Comparison of ENCODE assay signal across 19 cellular contexts in genomic region chr9:8329561-8330283, GRCh38.
A peak's percentile ranks its signal among the peaks of the same experiment; 100 is the strongest.
DNase-seq lines count a peak whose midpoint lies in the region; TF ChIP-seq lines count a peak whose summit lies in the region.
"Had no signal": no experiment of that assay in that cellular context is flagged by ENCODE, and none has a peak within 500 bp of the region (broad histone marks: within the 10 kb centered on the region; RNA-seq: fewer than 3 reads in every experiment).

No MANE protein-coding gene starts in this region.

- H2AFZ ChIP-seq in hepatocyte (no peak overlapping the region), neuronal stem cell (ENCODE audit: low read length) (no peak overlapping the region)

- H3K14ac ChIP-seq in neuronal stem cell (ENCODE audit: low read length): no peak overlapping the region

- no peak overlapping the region for H2AK5ac ChIP-seq in neuronal stem cell (ENCODE audit: low read depth, low read length)

- WGBS in hepatocyte (ENCODE audit: low lambda C conversion rate, missing lambda C conversion rate): 62% methylated on average over 13 of the region's 13 CpGs
- WGBS in neuronal stem cell (ENCODE audit: extremely low coverage in 2 of 2, insufficient read length in 2 of 2, insufficient replicate concordance in 1 of 2), 2 donors: no CpG with 5 or more reads among the region's 13 CpGs

- no peak for TF ChIP-seq CTCF in hepatocyte (IDR thresholded peaks at IDR 0.05; ENCODE audit: poor library complexity)
- no peak for TF ChIP-seq CTCF in brain microvascular endothelial cell (IDR thresholded peaks at IDR 0.05; ENCODE audit: low read depth, low read length, missing control alignments)

- H4K20me1 ChIP-seq in hepatocyte (ENCODE audit: insufficient read depth, poor library complexity, severe bottlenecking): no peaks in the 10 kb centered on the region

- peak overlapping the region; percentile 48 for H4K8ac ChIP-seq in neuronal stem cell (ENCODE audit: low read depth, low read length)

- no peak overlapping the region for H2BK120ac ChIP-seq in neuronal stem cell (ENCODE audit: low read depth, low read length)

- no peak overlapping the region for H3K4ac ChIP-seq in neuronal stem cell (ENCODE audit: low read length)

- peak overlapping the region; percentile 53 for H3K4me2 ChIP-seq in hepatocyte
- H3K4me2 ChIP-seq in neuronal stem cell (ENCODE audit: insufficient read depth, low read length, poor library complexity, severe bottlenecking): no peak overlapping the region
- H3K4me2 ChIP-seq: KMS-11 had no signal

- H4K91ac ChIP-seq in neuronal stem cell (ENCODE audit: low read depth, low read length, poor library complexity): no peak overlapping the region

- H3K9me3 ChIP-seq in hepatocyte (ENCODE audit: low read depth): no peaks in the 10 kb centered on the region
- peaks cover 0 to 10% of the 10 kb centered on the region in 2 donors for H3K9me3 ChIP-seq in neuronal stem cell (replicated peaks in 1 of 2; ENCODE audit: control insufficient read depth in 2 of 2, insufficient read depth in 1 of 2, low read depth in 1 of 2, low read length in 2 of 2)
- H3K9me3 ChIP-seq: breast epithelium, tibial artery had no signal

- H3K27ac ChIP-seq in hepatocyte (peak overlapping the region; percentile 88), neuronal stem cell (replicated peaks; ENCODE audit: low read length) (no peak overlapping the region), brain microvascular endothelial cell (no peak overlapping the region)
- H3K27ac ChIP-seq: breast epithelium, gastroesophageal sphincter, HL-60, KMS-11, tibial artery had no signal

- DNase-seq in HuH-7 (ENCODE audit: low spot score) (peak; percentile 20), NCI-H510A (lab: John Stamatoyannopoulos, UW) (peak; percentile 66), hepatocyte (ENCODE audit: low spot score) (peak; percentile 34), neuronal stem cell (ENCODE audit: low spot score) (no peak), brain microvascular endothelial cell (no peak)
- DNase-seq in stimulated activated CD4-positive, alpha-beta T cell treated with anti-CD3 and anti-CD28 coated beads, Interleukin-4, amount 100 ng/mL, for 24 hours: no peak
- no peak for DNase-seq in activated naive CD4-positive, alpha-beta T cell treated with Interleukin-2 at 50 U/mL for 16 hours
- DNase-seq: activated CD4-positive, alpha-beta T cell treated with anti-CD3 and anti-CD28 coated beads, Interleukin-2, amount 50 U/mL, for 48 hours; activated T-cell treated with anti-CD3 and anti-CD28 coated beads, Interleukin-2, amount 50 U/mL, for 4 hours; Calu3; mammary epithelial cell; NCI-H524 treated with DMSO at 0.1 percent for 48 hours; stimulated activated CD4-positive, alpha-beta T cell treated with anti-CD3 and anti-CD28 coated beads, Interleukin-12 subunit alpha, Interleukin-12 subunit beta, amount 100 ng/mL, for 4 hours; SW 1271; tibial artery had no signal

- H3K27me3 ChIP-seq in hepatocyte (no peaks in the 10 kb centered on the region), neuronal stem cell (ENCODE audit: control insufficient read depth in 3 of 3, insufficient read depth in 3 of 3, low read depth in 1 of 3, low read length in 3 of 3) (no peaks in the 10 kb centered on the region), brain microvascular endothelial cell (replicated peaks) (no peaks in the 10 kb centered on the region)
- H3K27me3 ChIP-seq: breast epithelium, gastroesophageal sphincter, tibial artery had no signal

- H3K9me2 ChIP-seq in hepatocyte (replicated peaks; ENCODE audit: insufficient read depth): no peaks in the 10 kb centered on the region

- H3K9ac ChIP-seq in neuronal stem cell (ENCODE audit: low read depth, low read length, poor library complexity): no peak overlapping the region
- H3K9ac ChIP-seq: KMS-11 had no signal

- H3K36me3 ChIP-seq in hepatocyte (replicated peaks; ENCODE audit: insufficient read depth, low read depth): no peaks in the 10 kb centered on the region
- peaks cover 5 to 17% of the 10 kb centered on the region in 2 donors for H3K36me3 ChIP-seq in neuronal stem cell (replicated peaks in 1 of 2; ENCODE audit: control insufficient read depth in 2 of 2, insufficient read depth in 2 of 2, low read length in 2 of 2)
- H3K36me3 ChIP-seq in brain microvascular endothelial cell (replicated peaks): no peaks in the 10 kb centered on the region
- H3K36me3 ChIP-seq: breast epithelium, gastroesophageal sphincter, tibial artery had no signal

- H3K79me1 ChIP-seq in neuronal stem cell (ENCODE audit: low read depth, low read length): no peaks in the 10 kb centered on the region

- in situ Hi-C loops in brain microvascular endothelial cell (cut with HindIII; ENCODE audit: low pct_ligation_motif_present, low sequenced_read_pairs): no loop called here

- no peak overlapping the region for H2BK12ac ChIP-seq in neuronal stem cell (ENCODE audit: low read length)

- H3K18ac ChIP-seq in neuronal stem cell (ENCODE audit: low read length): no peak overlapping the region

- H3K4me1 ChIP-seq in hepatocyte (ENCODE audit: insufficient read depth) (peaks cover 4% of the 10 kb centered on the region), neuronal stem cell (ENCODE audit: control insufficient read depth in 2 of 2, insufficient read depth in 1 of 2, low read depth in 1 of 2, low read length in 2 of 2) (no peaks in the 10 kb centered on the region)
- H3K4me1 ChIP-seq: breast epithelium, gastroesophageal sphincter, tibial artery had no signal

- peak overlapping the region; percentile 65 for H3K23ac ChIP-seq in neuronal stem cell (ENCODE audit: low read depth, low read length, poor library complexity)

- H3K4me3 ChIP-seq in hepatocyte: no peak overlapping the region
- H3K4me3 ChIP-seq in neuronal stem cell (ENCODE audit: low read length in 2 of 2): no peak overlapping the region
- H3K4me3 ChIP-seq in brain microvascular endothelial cell (ENCODE audit: low read depth, low read length): no peak overlapping the region
- H3K4me3 ChIP-seq: breast epithelium, gastroesophageal sphincter, tibial artery had no signal

- no peak overlapping the region for H2BK5ac ChIP-seq in neuronal stem cell (ENCODE audit: low read length)

- no peaks in the 10 kb centered on the region for H3K79me2 ChIP-seq in hepatocyte

- no peak overlapping the region for H2BK15ac ChIP-seq in neuronal stem cell (ENCODE audit: low read length)

Comparison
In these comparisons a context has a peak if more than half of its experiments do, and no peak if none do; other contexts are left out.
1. DNase-seq: peak in HuH-7 (single experiment), NCI-H510A (single experiment) and hepatocyte (single experiment); none in neuronal stem cell (single experiment), stimulated activated CD4-positive, alpha-beta T cell treated with anti-CD3 and anti-CD28 coated beads, Interleukin-4, amount 100 ng/mL, for 24 hours (single experiment), brain microvascular endothelial cell (single experiment) and activated naive CD4-positive, alpha-beta T cell treated with Interleukin-2 at 50 U/mL for 16 hours (single experiment).